ENCODE assay signal across 1 cellular context in genomic region chr22:37051629-37052385, GRCh38.
TF ChIP-seq lines count a peak whose summit lies in the region.

TSS of gene KCTD17 (plus strand) at chr22:37051742. CDS start at chr22:37051761, 19 bp downstream.

TF ChIP-seq in GM12878, 131 proteins besides CTCF, POLR2A, EP300 and RAD21 (continued from another document and continues in another):
- no peak for TF ChIP-seq ZBTB11 (CRISPR knock-in tag; IDR thresholded peaks at IDR 0.05)
- peak in 1 of 2 experiments; percentile 92; a peak in 2 of 3 replicates for TF ChIP-seq EGR1 (IDR thresholded peaks at IDR 0.05; ENCODE audit: borderline replicate concordance in 1 of 2, low read depth in 2 of 2, low read length in 2 of 2)
- TF ChIP-seq RB1 (IDR thresholded peaks at IDR 0.05; ENCODE audit: borderline replicate concordance), result peak; percentile 48; the same call in 1 of the 2 replicates
- no peak for TF ChIP-seq MEF2A (IDR thresholded peaks at IDR 0.05; ENCODE audit: insufficient read depth, low read depth, low read length)
- TF ChIP-seq MTA3 (IDR thresholded peaks at IDR 0.05; ENCODE audit: borderline replicate concordance, low read length), result no peak
- no peak for TF ChIP-seq ATF7 (IDR thresholded peaks at IDR 0.05; ENCODE audit: low read depth)
- no peak for TF ChIP-seq POU2F2 (IDR thresholded peaks at IDR 0.05; ENCODE audit: borderline replicate concordance, low read depth, low read length)
- TF ChIP-seq NFXL1 (IDR thresholded peaks at IDR 0.05; ENCODE audit: borderline replicate concordance), result no peak
- no peak for TF ChIP-seq RCOR1 (conservative IDR thresholded peaks at IDR 0.05; ENCODE audit: low read depth, low read length)
- TF ChIP-seq DPF2 (IDR thresholded peaks at IDR 0.05), result no peak
- no peak for TF ChIP-seq ZSCAN29 (IDR thresholded peaks at IDR 0.05)
- no peak for TF ChIP-seq MYB (IDR thresholded peaks at IDR 0.05; ENCODE audit: borderline replicate concordance, low read depth, low read length)
- no peak for TF ChIP-seq SKIL (IDR thresholded peaks at IDR 0.05; ENCODE audit: low read depth, poor library complexity, severe bottlenecking)
- TF ChIP-seq E4F1 (IDR thresholded peaks at IDR 0.05; ENCODE audit: borderline replicate concordance, partially characterized antibody), result no peak
- 0 out of 2 replicates have a peak, but pooled peaks have one; percentile 38 for TF ChIP-seq ZNF687 (IDR thresholded peaks at IDR 0.05)
- no peak for TF ChIP-seq ZNF207 (IDR thresholded peaks at IDR 0.05; ENCODE audit: borderline replicate concordance)
- TF ChIP-seq BMI1 (IDR thresholded peaks at IDR 0.05; ENCODE audit: borderline replicate concordance), result no peak
- no peak for TF ChIP-seq E2F4 (IDR thresholded peaks at IDR 0.05; ENCODE audit: low read depth, low read length)
- TF ChIP-seq IRF5 (IDR thresholded peaks at IDR 0.05; ENCODE audit: borderline replicate concordance), result no peak
- TF ChIP-seq BRCA1 (IDR thresholded peaks at IDR 0.05; ENCODE audit: low read depth, low read length), result no peak
- no peak for TF ChIP-seq RBBP5 (conservative IDR thresholded peaks at IDR 0.05)
- no peak for TF ChIP-seq BCL11A (IDR thresholded peaks at IDR 0.05; ENCODE audit: low read depth, low read length)
- no peak for TF ChIP-seq TCF3 (IDR thresholded peaks at IDR 0.05; ENCODE audit: borderline replicate concordance, insufficient read depth, low read depth, low read length)
- TF ChIP-seq CHD2 (IDR thresholded peaks at IDR 0.05; ENCODE audit: borderline replicate concordance, low read depth, low read length), result no peak
- TF ChIP-seq TCF7 (IDR thresholded peaks at IDR 0.05; ENCODE audit: borderline replicate concordance), result no peak
- TF ChIP-seq NBN (IDR thresholded peaks at IDR 0.05), result no peak
- no peak for TF ChIP-seq BCL3 (IDR thresholded peaks at IDR 0.05; ENCODE audit: borderline replicate concordance, insufficient read depth, low read depth, low read length, poor library complexity, severe bottlenecking)
- peak; percentile 78 for TF ChIP-seq IKZF1 (conservative IDR thresholded peaks at IDR 0.05)
- TF ChIP-seq ZBTB4 (CRISPR knock-in tag; IDR thresholded peaks at IDR 0.05), result no peak
- TF ChIP-seq EED (IDR thresholded peaks at IDR 0.05; ENCODE audit: low read depth), result no peak
- peak; percentile 61; the same call in 1 of the 2 replicates for TF ChIP-seq NKRF (conservative IDR thresholded peaks at IDR 0.05)
- peak; percentile 45; the same call in 1 of the 2 replicates for TF ChIP-seq NR2C1 (IDR thresholded peaks at IDR 0.05)
- peak; percentile 79 for TF ChIP-seq HCFC1 (IDR thresholded peaks at IDR 0.05; ENCODE audit: low read length)
- no peak for TF ChIP-seq USF1 (IDR thresholded peaks at IDR 0.05; ENCODE audit: borderline replicate concordance, extremely low read length, insufficient read depth, low read depth, low read length)
- TF ChIP-seq GATAD2B (conservative IDR thresholded peaks at IDR 0.05; ENCODE audit: low read depth), result peak; percentile 68; the same call in 1 of the 2 replicates
